ENCODE assay signal across 8 cellular contexts in genomic region chr17:20540414-20540813, GRCh38.
DNase-seq lines count a peak whose midpoint lies in the region; ATAC-seq and TF ChIP-seq lines count a peak whose summit lies in the region.
"Not testable (repeated sequence)": the region's sequence is repeated elsewhere in the genome, so short reads cannot be mapped to it uniquely, and the experiment has no call there.

No MANE protein-coding gene starts in this region.

- ATAC-seq in GM18505 (IDR thresholded peaks at IDR 0.05; ENCODE audit: unreplicated experiment) (peak; percentile 98), GM19023 (IDR thresholded peaks at IDR 0.05; ENCODE audit: unreplicated experiment) (peak; percentile 97), GM19468 (IDR thresholded peaks at IDR 0.05; ENCODE audit: extremely low read depth, unreplicated experiment) (peak; percentile 84), GM21737 (IDR thresholded peaks at IDR 0.05; ENCODE audit: unreplicated experiment) (peak; percentile 67), HG02884 (IDR thresholded peaks at IDR 0.05; ENCODE audit: unreplicated experiment) (peak; percentile 84), HG03103 (IDR thresholded peaks at IDR 0.05; ENCODE audit: low read depth, unreplicated experiment) (peak; percentile 94), HG03460 (IDR thresholded peaks at IDR 0.05; ENCODE audit: unreplicated experiment) (peak; percentile 98), memory B cell (ENCODE audit: low read depth) (peak; percentile 88)

- not testable (repeated sequence) for DNase-seq in memory B cell (ENCODE audit: low spot score in 2 of 2)

- H3K27ac Mint-ChIP-seq in memory B cell: not testable (repeated sequence)

- H3K36me3 Mint-ChIP-seq in memory B cell: not testable (repeated sequence)

- not testable (repeated sequence) for H3K9me3 Mint-ChIP-seq in memory B cell

- not testable (repeated sequence) for H3K27me3 Mint-ChIP-seq in memory B cell

- H3K4me1 Mint-ChIP-seq in memory B cell: not testable (repeated sequence)

- H3K4me3 Mint-ChIP-seq in memory B cell: not testable (repeated sequence)

- TF ChIP-seq POLR2A in GM18505 (IDR thresholded peaks at IDR 0.05; ENCODE audit: borderline replicate concordance, extremely low read depth, insufficient read depth, insufficient read length): not testable (repeated sequence)
